Comparison of ENCODE assay signal across 40 cellular contexts in the genomic region with DNA sequence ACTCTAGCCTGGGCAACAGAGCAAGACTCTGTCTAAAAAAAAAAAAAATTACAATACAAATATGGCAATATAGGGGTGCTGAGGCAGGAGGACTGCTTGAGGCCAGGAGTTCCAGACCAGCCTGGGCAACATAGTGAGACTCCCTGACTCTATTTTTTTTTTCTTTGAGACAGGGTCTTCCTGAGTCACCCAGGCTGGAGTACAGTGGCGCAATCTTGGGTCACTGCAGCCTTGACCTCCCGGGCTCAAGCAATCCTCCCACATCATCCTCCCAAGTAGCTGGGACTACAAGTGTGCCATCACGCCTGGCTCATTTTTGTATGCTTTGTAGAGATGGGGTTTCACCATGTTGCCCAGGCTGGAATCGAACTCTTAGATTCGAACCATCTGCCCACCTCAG.
"Had no signal": no experiment of that assay in that cellular context is flagged by ENCODE, and none has a peak within 500 bp of the region (broad histone marks: within the 10 kb centered on the region; RNA-seq: fewer than 3 reads in every experiment).

No MANE protein-coding gene starts in this region.

- H3K27ac ChIP-seq: adrenal gland, ascending aorta, body of pancreas, brain microvascular endothelial cell, breast epithelium, cardiac muscle cell had no signal

- H3K4me1 ChIP-seq: adrenal gland, ascending aorta, body of pancreas, breast epithelium had no signal

- H3K27me3 ChIP-seq: adrenal gland, ascending aorta, body of pancreas, brain microvascular endothelial cell, breast epithelium, cardiac muscle cell had no signal

- H3K4me3 ChIP-seq: adrenal gland, ascending aorta, body of pancreas, breast epithelium, cardiac muscle cell had no signal

- H3K9me3 Mint-ChIP-seq: activated naive CD4-positive, alpha-beta T cell treated with anti-CD3 and anti-CD28 coated beads for 36 hours; activated naive CD4-positive, alpha-beta T cell treated with anti-CD3 and anti-CD28 coated beads, Interleukin-2, amount 10 ng/mL, durations not matched to agents 7 days and 5 days; activated naive CD4-positive, alpha-beta T cell treated with anti-CD3 and anti-CD28 coated beads, Interleukin-2, amount 50 U/mL, for 24 hours; activated naive CD4-positive, alpha-beta T cell treated with anti-CD3 and anti-CD28 coated beads, Interleukin-2, amount 50 U/mL, for 72 hours; activated naive CD8-positive, alpha-beta T cell treated with anti-CD3 and anti-CD28 coated beads for 36 hours; activated naive CD8-positive, alpha-beta T cell treated with anti-CD3 and anti-CD28 coated beads, Interleukin-2, amount 10 ng/mL, durations not matched to agents 7 days and 5 days; activated naive CD8-positive, alpha-beta T cell treated with anti-CD3 and anti-CD28 coated beads, Interleukin-2, amount 50 U/mL, for 24 hours; activated T-cell treated with anti-CD3 and anti-CD28 coated beads, Interleukin-2, amount 50 U/mL, for 24 hours; activated T-cell treated with anti-CD3 and anti-CD28 coated beads, Interleukin-2, amount 50 U/mL, for 4 hours; activated T-cell treated with anti-CD3 and anti-CD28 coated beads, Interleukin-2, amount 50 U/mL, for 72 hours; activated T-helper 1 cell treated with anti-CD3 and anti-CD28 coated beads, Interleukin-12 subunit alpha, Interleukin-12 subunit beta, Interleukin-2, Interleukin-4 antibody, amounts not matched to agents 30 ng/mL and 10 ng/mL and 1 ng/mL, durations not matched to agents 14 hours and 24 hours and 36 hours; activated T-helper 17 cell treated with anti-CD3 and anti-CD28 coated beads, Interleukin-2, amount 50 U/mL, for 72 hours; activated T-helper 2 cell treated with anti-CD3 and anti-CD28 coated beads, Interferon-gamma antibody, Interleukin-2, Interleukin-4, amounts not matched to agents 10 μg/mL and 5 μg/mL and 100 μg/mL, durations not matched to agents 14 hours and 24 hours and 36 hours; central memory CD8-positive, alpha-beta T cell had no signal

- H3K9me3 ChIP-seq: adrenal gland, ascending aorta, body of pancreas, breast epithelium had no signal

- H3K4me1 Mint-ChIP-seq: activated naive CD8-positive, alpha-beta T cell treated with anti-CD3 and anti-CD28 coated beads, Interleukin-2, amount 10 ng/mL, durations not matched to agents 7 days and 5 days; activated T-helper 17 cell treated with anti-CD3 and anti-CD28 coated beads, Interleukin-2, amount 50 U/mL, for 72 hours; brain had no signal

- H3K36me3 Mint-ChIP-seq: activated naive CD4-positive, alpha-beta T cell treated with anti-CD3 and anti-CD28 coated beads, Interleukin-2, amount 10 ng/mL, durations not matched to agents 7 days and 5 days; activated naive CD4-positive, alpha-beta T cell treated with anti-CD3 and anti-CD28 coated beads, Interleukin-2, amount 50 U/mL, for 24 hours; activated naive CD4-positive, alpha-beta T cell treated with anti-CD3 and anti-CD28 coated beads, Interleukin-2, amount 50 U/mL, for 72 hours; activated naive CD8-positive, alpha-beta T cell; activated naive CD8-positive, alpha-beta T cell treated with anti-CD3 and anti-CD28 coated beads for 36 hours; activated naive CD8-positive, alpha-beta T cell treated with anti-CD3 and anti-CD28 coated beads, Interleukin-2, amount 10 ng/mL, durations not matched to agents 7 days and 5 days; brain had no signal

- H3K4me3 Mint-ChIP-seq: activated naive CD4-positive, alpha-beta T cell treated with anti-CD3 and anti-CD28 coated beads for 36 hours; activated naive CD4-positive, alpha-beta T cell treated with anti-CD3 and anti-CD28 coated beads, Interleukin-2, amount 10 ng/mL, durations not matched to agents 7 days and 5 days; activated naive CD4-positive, alpha-beta T cell treated with anti-CD3 and anti-CD28 coated beads, Interleukin-2, amount 50 U/mL, for 24 hours; activated naive CD8-positive, alpha-beta T cell; activated naive CD8-positive, alpha-beta T cell treated with anti-CD3 and anti-CD28 coated beads for 36 hours; activated naive CD8-positive, alpha-beta T cell treated with anti-CD3 and anti-CD28 coated beads, Interleukin-2, amount 10 ng/mL, durations not matched to agents 7 days and 5 days; activated naive CD8-positive, alpha-beta T cell treated with anti-CD3 and anti-CD28 coated beads, Interleukin-2, amount 50 U/mL, for 24 hours; activated T-cell treated with anti-CD3 and anti-CD28 coated beads, Interleukin-2, amount 50 U/mL, for 24 hours; activated T-cell treated with anti-CD3 and anti-CD28 coated beads, Interleukin-2, amount 50 U/mL, for 4 hours; activated T-cell treated with anti-CD3 and anti-CD28 coated beads, Interleukin-2, amount 50 U/mL, for 72 hours; activated T-helper 1 cell treated with anti-CD3 and anti-CD28 coated beads, Interleukin-12 subunit alpha, Interleukin-12 subunit beta, Interleukin-2, Interleukin-4 antibody, amounts not matched to agents 30 ng/mL and 10 ng/mL and 1 ng/mL, durations not matched to agents 14 hours and 24 hours and 36 hours; activated T-helper 17 cell treated with anti-CD3 and anti-CD28 coated beads, Interleukin-2, amount 50 U/mL, for 72 hours; brain; central memory CD8-positive, alpha-beta T cell had no signal

- FAIRE-seq: astrocyte, bronchial epithelial cell had no signal

- H3K36me3 ChIP-seq: adrenal gland, ascending aorta, brain microvascular endothelial cell, breast epithelium, cardiac muscle cell had no signal

- H3K27ac Mint-ChIP-seq: activated naive CD4-positive, alpha-beta T cell treated with anti-CD3 and anti-CD28 coated beads for 36 hours; activated naive CD4-positive, alpha-beta T cell treated with anti-CD3 and anti-CD28 coated beads, Interleukin-2, amount 10 ng/mL, durations not matched to agents 7 days and 5 days; activated naive CD4-positive, alpha-beta T cell treated with anti-CD3 and anti-CD28 coated beads, Interleukin-2, amount 50 U/mL, for 24 hours; activated naive CD8-positive, alpha-beta T cell; activated naive CD8-positive, alpha-beta T cell treated with anti-CD3 and anti-CD28 coated beads for 36 hours; activated naive CD8-positive, alpha-beta T cell treated with anti-CD3 and anti-CD28 coated beads, Interleukin-2, amount 10 ng/mL, durations not matched to agents 7 days and 5 days; activated naive CD8-positive, alpha-beta T cell treated with anti-CD3 and anti-CD28 coated beads, Interleukin-2, amount 50 U/mL, for 24 hours; activated T-cell treated with anti-CD3 and anti-CD28 coated beads, Interleukin-2, amount 50 U/mL, for 24 hours; activated T-cell treated with anti-CD3 and anti-CD28 coated beads, Interleukin-2, amount 50 U/mL, for 72 hours; activated T-helper 1 cell treated with anti-CD3 and anti-CD28 coated beads, Interleukin-12 subunit alpha, Interleukin-12 subunit beta, Interleukin-2, Interleukin-4 antibody, amounts not matched to agents 30 ng/mL and 10 ng/mL and 1 ng/mL, durations not matched to agents 14 hours and 24 hours and 36 hours; activated T-helper 17 cell treated with anti-CD3 and anti-CD28 coated beads, Interleukin-2, amount 50 U/mL, for 72 hours; activated T-helper 2 cell treated with anti-CD3 and anti-CD28 coated beads, Interferon-gamma antibody, Interleukin-2, Interleukin-4, amounts not matched to agents 10 μg/mL and 5 μg/mL and 100 μg/mL, durations not matched to agents 14 hours and 24 hours and 36 hours; brain had no signal

- DNase-seq: activated effector memory CD4-positive, alpha-beta T cell treated with anti-CD3 and anti-CD28 coated beads, Interleukin-2, amount 50 U/mL, for 16 hours; activated effector memory CD4-positive, alpha-beta T cell treated with Interleukin-2 at 50 U/mL for 16 hours; activated gamma-delta T cell; activated gamma-delta T cell treated with Interleukin-2 at 50 U/mL for 16 hours; activated naive CD4-positive, alpha-beta T cell; activated naive CD4-positive, alpha-beta T cell treated with anti-CD3 and anti-CD28 coated beads for 36 hours; activated naive CD4-positive, alpha-beta T cell treated with anti-CD3 and anti-CD28 coated beads, Interleukin-2, amount 10 ng/mL, durations not matched to agents 7 days and 5 days; activated naive CD4-positive, alpha-beta T cell treated with anti-CD3 and anti-CD28 coated beads, Interleukin-2, amount 50 U/mL, for 16 hours; activated naive CD4-positive, alpha-beta T cell treated with Interleukin-2 at 50 U/mL for 16 hours; activated naive CD8-positive, alpha-beta T cell treated with anti-CD3 and anti-CD28 coated beads for 36 hours; activated naive CD8-positive, alpha-beta T cell treated with anti-CD3 and anti-CD28 coated beads, Interleukin-2, amount 10 ng/mL, durations not matched to agents 7 days and 5 days; activated naive CD8-positive, alpha-beta T cell treated with anti-CD3 and anti-CD28 coated beads, Interleukin-2, amount 50 U/mL, for 24 hours; activated T-cell treated with anti-CD3 and anti-CD28 coated beads, Interleukin-2, amount 50 U/mL, for 1 hour; activated T-cell treated with anti-CD3 and anti-CD28 coated beads, Interleukin-2, amount 50 U/mL, for 24 hours; activated T-cell treated with anti-CD3 and anti-CD28 coated beads, Interleukin-2, amount 50 U/mL, for 4 hours; activated T-cell treated with anti-CD3 and anti-CD28 coated beads, Interleukin-2, amount 50 U/mL, for 48 hours; activated T-cell treated with anti-CD3 and anti-CD28 coated beads, Interleukin-2, amount 50 U/mL, for 72 hours; adrenal gland; amniotic stem cell; amygdala; anterior cingulate cortex; aorta; body of pancreas; brain microvascular endothelial cell; caudate nucleus; central memory CD4-positive, alpha-beta T cell; cerebellar nuclear complex had no signal

- H3K27me3 Mint-ChIP-seq: activated naive CD4-positive, alpha-beta T cell treated with anti-CD3 and anti-CD28 coated beads, Interleukin-2, amount 50 U/mL, for 24 hours; activated naive CD8-positive, alpha-beta T cell; activated naive CD8-positive, alpha-beta T cell treated with anti-CD3 and anti-CD28 coated beads for 36 hours; activated naive CD8-positive, alpha-beta T cell treated with anti-CD3 and anti-CD28 coated beads, Interleukin-2, amount 10 ng/mL, durations not matched to agents 7 days and 5 days; activated naive CD8-positive, alpha-beta T cell treated with anti-CD3 and anti-CD28 coated beads, Interleukin-2, amount 50 U/mL, for 24 hours; activated T-cell treated with anti-CD3 and anti-CD28 coated beads, Interleukin-2, amount 50 U/mL, for 24 hours; brain had no signal

- ATAC-seq: activated naive CD4-positive, alpha-beta T cell treated with anti-CD3 and anti-CD28 coated beads, Interleukin-2, amount 50 U/mL, for 72 hours; activated naive CD8-positive, alpha-beta T cell treated with anti-CD3 and anti-CD28 coated beads, Interleukin-2, amount 50 U/mL, for 24 hours; activated T-cell treated with anti-CD3 and anti-CD28 coated beads, Interleukin-2, amount 50 U/mL, for 4 hours; activated T-cell treated with anti-CD3 and anti-CD28 coated beads, Interleukin-2, amount 50 U/mL, for 72 hours; activated T-helper 17 cell treated with anti-CD3 and anti-CD28 coated beads, Interleukin-2, amount 50 U/mL, for 72 hours; body of pancreas had no signal
